1 cellular context compared by ENCODE assay signal in genomic region chr19:48635263-48635965, GRCh38.
TF ChIP-seq lines count a peak whose summit lies in the region.

No MANE protein-coding gene starts in this region.

TF ChIP-seq in endothelial cell of umbilical vein, 7 proteins besides CTCF, POLR2A, EP300 and RAD21:
- TF ChIP-seq MYC (IDR thresholded peaks at IDR 0.05; ENCODE audit: low read depth, low read length) (no peak), JUN (IDR thresholded peaks at IDR 0.05; ENCODE audit: borderline replicate concordance, insufficient read depth, insufficient read length, low read depth) (no peak), FOS (IDR thresholded peaks at IDR 0.05; ENCODE audit: borderline replicate concordance, insufficient read depth, low read length) (no peak), MAX (IDR thresholded peaks at IDR 0.05; ENCODE audit: insufficient read depth, insufficient read length) (no peak), EZH2 (IDR thresholded peaks at IDR 0.05; ENCODE audit: borderline replicate concordance, low read depth, low read length, severe bottlenecking) (no peak), POLR2AphosphoS5 (IDR thresholded peaks at IDR 0.05; ENCODE audit: insufficient read depth, low read depth, low read length) (no peak), GATA2 (IDR thresholded peaks at IDR 0.05; ENCODE audit: insufficient read depth, insufficient read length, low read depth, low read length) (no peak)
